ENCODE assay signal across 24 cellular contexts in genomic region chr20:59062057-59062456, GRCh38. TPM values are rescaled to one million over a fixed set of nuclear protein-coding genes. Genes with fewer than 3 reads are reported as not detected.
"Had no signal": no experiment of that assay in that cellular context is flagged by ENCODE, and none has a peak within 500 bp of the region (broad histone marks: within the 10 kb centered on the region; RNA-seq: fewer than 3 reads in every experiment).

No MANE protein-coding gene starts in this region.

- H3K9me3 ChIP-seq: esophagus muscularis mucosa, gastroesophageal sphincter, left ventricle myocardium inferior, stomach, vagina had no signal

- FAIRE-seq: kidney had no signal

- ATAC-seq: activated naive CD4-positive, alpha-beta T cell treated with anti-CD3 and anti-CD28 coated beads, Interleukin-2, amount 50 U/mL, for 72 hours; gastroesophageal sphincter; naive thymus-derived CD4-positive, alpha-beta T cell had no signal

- H3K36me3 ChIP-seq: esophagus muscularis mucosa, gastroesophageal sphincter, heart left ventricle, left ventricle myocardium inferior, neural progenitor cell, stomach, vagina had no signal

- H3K27ac Mint-ChIP-seq: activated naive CD4-positive, alpha-beta T cell treated with anti-CD3 and anti-CD28 coated beads, Interleukin-2, amount 50 U/mL, for 72 hours; dendritic cell treated with granulocyte-macrophage colony-stimulating factor and Interleukin-4, amounts not matched to agents 40 ng/mL and 50 ng/mL, for 4 days; memory B cell; naive thymus-derived CD4-positive, alpha-beta T cell; neural progenitor cell; progenitor cell of endocrine pancreas had no signal

- DNase-seq: activated CD4-positive, alpha-beta T cell treated with anti-CD3 and anti-CD28 coated beads for 1 hour; activated CD4-positive, alpha-beta T cell treated with anti-CD3 and anti-CD28 coated beads, Interleukin-2, amount 50 U/mL, for 48 hours; activated gamma-delta T cell; effector CD8-positive, alpha-beta T cell; heart left ventricle; kidney; left ventricle myocardium inferior; naive thymus-derived CD4-positive, alpha-beta T cell; right cardiac atrium; stimulated activated CD4-positive, alpha-beta T cell treated with anti-CD3 and anti-CD28 coated beads, Interleukin-15, amount 100 ng/mL, for 24 hours; stimulated activated CD4-positive, alpha-beta T cell treated with anti-CD3 and anti-CD28 coated beads, Interleukin-2, amount 100 ng/mL, for 48 hours; stomach; trophoblast cell had no signal

- H3K4me3 ChIP-seq: esophagus muscularis mucosa, gastroesophageal sphincter, heart left ventricle, left ventricle myocardium inferior, neural progenitor cell, skin epidermis, stomach, vagina had no signal

- H3K4me1 Mint-ChIP-seq: memory B cell; naive thymus-derived CD4-positive, alpha-beta T cell had no signal

- H3K4me2 ChIP-seq: neural progenitor cell had no signal

- H3K27me3 ChIP-seq: esophagus muscularis mucosa, gastroesophageal sphincter, heart left ventricle, neural progenitor cell, stomach, vagina had no signal

- H3K36me3 Mint-ChIP-seq: activated naive CD4-positive, alpha-beta T cell treated with anti-CD3 and anti-CD28 coated beads, Interleukin-2, amount 50 U/mL, for 72 hours; memory B cell; naive thymus-derived CD4-positive, alpha-beta T cell; neural progenitor cell had no signal

- H3K4me3 Mint-ChIP-seq: dendritic cell treated with granulocyte-macrophage colony-stimulating factor and Interleukin-4, amounts not matched to agents 40 ng/mL and 50 ng/mL, for 4 days; memory B cell; naive thymus-derived CD4-positive, alpha-beta T cell; neural progenitor cell had no signal

- H3K4me1 ChIP-seq: neural progenitor cell had no signal

- H2AFZ ChIP-seq: neural progenitor cell had no signal

- H3K9ac ChIP-seq: neural progenitor cell had no signal

- H3K27ac ChIP-seq: esophagus muscularis mucosa, gastroesophageal sphincter, left ventricle myocardium inferior, neural progenitor cell, skin epidermis, stomach, vagina had no signal

- H3K9me3 Mint-ChIP-seq: activated naive CD4-positive, alpha-beta T cell treated with anti-CD3 and anti-CD28 coated beads, Interleukin-2, amount 50 U/mL, for 72 hours; dendritic cell treated with granulocyte-macrophage colony-stimulating factor and Interleukin-4, amounts not matched to agents 40 ng/mL and 50 ng/mL, for 4 days; memory B cell; naive thymus-derived CD4-positive, alpha-beta T cell; neural progenitor cell had no signal

RNA-seq across cellular contexts. Expression of gene TUBB1, which starts 42.8 kb away (rescaled TPM):
- total RNA-seq: chondrocyte, kidney, osteoblast, vagina had no signal
